Comparison of ENCODE assay signal across 9 cellular contexts in the genomic region with DNA sequence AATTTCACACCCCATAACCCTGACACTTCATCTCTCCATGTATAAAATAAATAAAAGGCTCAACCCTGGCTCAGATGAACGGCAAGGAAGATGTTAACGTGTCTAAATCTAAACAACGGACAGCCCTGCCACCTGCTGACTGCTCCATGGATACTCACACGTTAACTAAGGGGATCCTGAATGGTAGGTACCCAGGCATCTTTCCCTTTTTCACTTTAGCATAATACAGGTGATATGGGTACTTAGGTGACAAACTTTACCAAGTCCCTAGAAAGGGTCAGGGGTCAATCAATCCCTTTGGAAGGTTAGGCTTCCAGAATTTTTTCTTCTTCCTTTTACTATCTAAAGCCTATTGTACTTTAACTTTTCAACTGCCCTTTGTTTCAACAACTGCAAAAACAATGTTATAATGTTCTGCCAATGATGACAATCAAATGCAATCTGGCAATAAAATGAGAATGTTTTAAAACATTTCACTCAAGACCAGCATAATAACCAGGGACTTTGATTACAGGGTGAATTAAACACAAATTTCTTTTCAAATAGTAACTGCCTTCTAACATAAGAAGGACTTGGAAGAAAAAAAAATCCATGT. TPM values are rescaled to one million over a fixed set of nuclear protein-coding genes. Genes with fewer than 3 reads are reported as not detected.
A peak's percentile ranks its signal among the peaks of the same experiment; 100 is the strongest.
DNase-seq lines count a peak whose midpoint lies in the region; ATAC-seq and TF ChIP-seq lines count a peak whose summit lies in the region.
"Had no signal": no experiment of that assay in that cellular context is flagged by ENCODE, and none has a peak within 500 bp of the region (broad histone marks: within the 10 kb centered on the region; RNA-seq: fewer than 3 reads in every experiment).

No MANE protein-coding gene starts in this region.

- CTCF ChIA-PET in Calu3 (lab: Charles Lee) = no interaction called here

- no peaks in the 10 kb centered on the region for H3K27me3 Mint-ChIP-seq in Calu3 (ENCODE audit: unreplicated experiment)
- H3K27me3 Mint-ChIP-seq in activated naive CD8-positive, alpha-beta T cell treated with anti-CD3 and anti-CD28 coated beads for 36 hours = peaks cover 5% of the 10 kb centered on the region

- no TSS peak for BruUV-seq in Calu3 (replicated peaks; lab: Mats Ljungman, UMichigan)

- no peaks in the 10 kb centered on the region for H3K9me3 Mint-ChIP-seq in Calu3 (ENCODE audit: low read depth, unreplicated experiment)
- no peaks in the 10 kb centered on the region for H3K9me3 Mint-ChIP-seq in activated naive CD8-positive, alpha-beta T cell treated with anti-CD3 and anti-CD28 coated beads for 36 hours

- peaks cover 21% of the 10 kb centered on the region for H3K4me1 Mint-ChIP-seq in Calu3 (ENCODE audit: low read depth, unreplicated experiment)
- no peaks in the 10 kb centered on the region for H3K4me1 Mint-ChIP-seq in activated naive CD8-positive, alpha-beta T cell treated with anti-CD3 and anti-CD28 coated beads for 36 hours

- H3K4me3 Mint-ChIP-seq in Calu3 (ENCODE audit: low read depth, unreplicated experiment) = no peak overlapping the region
- H3K4me3 Mint-ChIP-seq in activated naive CD8-positive, alpha-beta T cell treated with anti-CD3 and anti-CD28 coated beads for 36 hours = no peak overlapping the region

- H3K36me3 Mint-ChIP-seq in Calu3 (ENCODE audit: insufficient read depth, unreplicated experiment) = no peaks in the 10 kb centered on the region
- no peaks in the 10 kb centered on the region for H3K36me3 Mint-ChIP-seq in activated naive CD8-positive, alpha-beta T cell treated with anti-CD3 and anti-CD28 coated beads for 36 hours

- H3K27ac Mint-ChIP-seq in Calu3 (ENCODE audit: unreplicated experiment) = no peak overlapping the region
- no peak overlapping the region for H3K27ac Mint-ChIP-seq in activated naive CD8-positive, alpha-beta T cell treated with anti-CD3 and anti-CD28 coated beads for 36 hours

- intact Hi-C loops in Calu3 (cut with micrococcal nuclease; ENCODE audit: unreplicated experiment) = no loop called here

- H3K4me3 ChIP-seq in LNCaP clone FGC (ENCODE audit: low read depth, low read length) = no peak overlapping the region

- ATAC-seq in GM19455 (IDR thresholded peaks at IDR 0.05; ENCODE audit: unreplicated experiment) = no peak

- TF ChIP-seq CTCF in Calu3 (IDR thresholded peaks at IDR 0.05; ENCODE audit: unreplicated experiment) (peak; percentile 22), LNCaP clone FGC (IDR thresholded peaks at IDR 0.05; ENCODE audit: control insufficient read depth, extremely low read depth, insufficient read depth) (0 out of 2 replicates have a peak, but pooled peaks have one; percentile 9)

- peak; percentile 29 for DNase-seq in Calu3
- DNase-seq in LNCaP clone FGC (ENCODE audit: low read depth) = no peak
- DNase-seq in dermis blood vessel endothelial cell = peak; percentile 81
- DNase-seq in midbrain (lab: John Stamatoyannopoulos, UW) = peak; percentile 64
- no peak for DNase-seq in activated naive CD8-positive, alpha-beta T cell treated with anti-CD3 and anti-CD28 coated beads for 36 hours
- DNase-seq in central memory CD4-positive, alpha-beta T cell = no peak
- DNase-seq in HUDEP-2 (lab: John Stamatoyannopoulos, UW; ENCODE audit: unreplicated experiment in 76 of 76) = no peak
- DNase-seq: right cardiac atrium had no signal

RNA-seq across cellular contexts. Expression of a gene that starts 52.4 kb away (rescaled TPM):
- total RNA-seq in Calu3 (2022) (0.29 and 0.52 TPM in 2 replicates), dermis blood vessel endothelial cell (2.2 and 2.3 TPM in 2 replicates)
- 10 to 100 TPM; 14.2 to 16.9 TPM for total RNA-seq in activated naive CD8-positive, alpha-beta T cell treated with anti-CD3 and anti-CD28 coated beads for 36 hours

Comparison
In these comparisons a context has a peak if more than half of its experiments do, and no peak if none do; other contexts are left out.
1. DNase-seq: peak in Calu3 (single experiment), dermis blood vessel endothelial cell (single experiment) and midbrain (single experiment); none in LNCaP clone FGC (single experiment), activated naive CD8-positive, alpha-beta T cell treated with anti-CD3 and anti-CD28 coated beads for 36 hours (single experiment), central memory CD4-positive, alpha-beta T cell (single experiment) and HUDEP-2 (0 of 76).